ENCODE assay signal across 21 cellular contexts in genomic region chr21:42468511-42469131, GRCh38. TPM values are rescaled to one million over a fixed set of nuclear protein-coding genes. Genes with fewer than 3 reads are reported as not detected.
DNase-seq lines count a peak whose midpoint lies in the region; ATAC-seq, FAIRE-seq and TF ChIP-seq lines count a peak whose summit lies in the region.
"Had no signal": no experiment of that assay in that cellular context is flagged by ENCODE, and none has a peak within 500 bp of the region (broad histone marks: within the 10 kb centered on the region; RNA-seq: fewer than 3 reads in every experiment).

No MANE protein-coding gene starts in this region.

- H3K27ac Mint-ChIP-seq in stimulated activated memory B cell treated with anti-CD40 and anti-IgM and Interleukin-4, amounts not matched to agents 10 μg/mL and 1 μg/mL and 100 μg/mL, for 72 hours, result peak overlapping the region; percentile 66
- H3K27ac Mint-ChIP-seq: activated CD4-positive, alpha-beta T cell treated with anti-CD3 and anti-CD28 coated beads for 36 hours had no signal

- TF ChIP-seq CTCF in MM.1S (IDR thresholded peaks at IDR 0.05; ENCODE audit: low read length), result no peak
- no peak for TF ChIP-seq CTCF in colonic mucosa (IDR thresholded peaks at IDR 0.05)
- no peak for TF ChIP-seq CTCF in pancreas (IDR thresholded peaks at IDR 0.05)

- FAIRE-seq in GM12891 (lab: Jason Lieb, UNC) (peak; percentile 81), pancreas (lab: Jason Lieb, UNC) (no peak)
- FAIRE-seq: RCC 7860 had no signal

- peak overlapping the region; percentile 8 for H3K4me2 ChIP-seq in MM.1S (ENCODE audit: low read depth, low read length)

- H3K9ac ChIP-seq in MM.1S (ENCODE audit: low read length) (no peak overlapping the region), colonic mucosa (ENCODE audit: low read depth in 2 of 2, low read length in 2 of 2) (peak overlapping the region in 1 of 2 donors; percentile 73)
- H3K9ac ChIP-seq: BLaER1 treated with 17β-estradiol and CSF1 and Interleukin-3, amounts not matched to agents 10 nM and 100 nM had no signal

- H2AFZ ChIP-seq in MM.1S (ENCODE audit: low read length), result no peak overlapping the region

- no peaks in the 10 kb centered on the region for H3K36me3 ChIP-seq in MM.1S (replicated peaks; ENCODE audit: insufficient read depth, low read length)
- no peaks in the 10 kb centered on the region for H3K36me3 ChIP-seq in colonic mucosa
- no peaks in the 10 kb centered on the region for H3K36me3 ChIP-seq in pancreas
- H3K36me3 ChIP-seq: BLaER1 treated with 17β-estradiol and CSF1 and Interleukin-3, amounts not matched to agents 10 nM and 100 nM; gastrocnemius medialis; MG63; uterus had no signal

- peaks cover 23% of the 10 kb centered on the region for H3F3A ChIP-seq in MM.1S (ENCODE audit: insufficient read depth, low read length)

- no peak overlapping the region for H3K4me3 Mint-ChIP-seq in stimulated activated memory B cell treated with anti-CD40 and anti-IgM and Interleukin-4, amounts not matched to agents 10 μg/mL and 1 μg/mL and 100 μg/mL, for 72 hours
- H3K4me3 Mint-ChIP-seq: activated CD4-positive, alpha-beta T cell treated with anti-CD3 and anti-CD28 coated beads for 36 hours; central memory CD8-positive, alpha-beta T cell; immature natural killer cell had no signal

- H3K9me3 ChIP-seq in MM.1S (replicated peaks; ENCODE audit: insufficient read depth, low read length) (no peaks in the 10 kb centered on the region), colonic mucosa (no peaks in the 10 kb centered on the region), pancreas (no peaks in the 10 kb centered on the region)
- H3K9me3 ChIP-seq: BLaER1 treated with 17β-estradiol and CSF1 and Interleukin-3, amounts not matched to agents 10 nM and 100 nM; gastrocnemius medialis; MG63; uterus had no signal

- H3K4me1 Mint-ChIP-seq in stimulated activated memory B cell treated with anti-CD40 and anti-IgM and Interleukin-4, amounts not matched to agents 10 μg/mL and 1 μg/mL and 100 μg/mL, for 72 hours, result peaks cover 70% of the 10 kb centered on the region

- H3K4me3 ChIP-seq in MM.1S (ENCODE audit: low read length) (no peak overlapping the region), colonic mucosa (no peak overlapping the region), pancreas (no peak overlapping the region)
- H3K4me3 ChIP-seq: BLaER1 treated with 17β-estradiol and CSF1 and Interleukin-3, amounts not matched to agents 10 nM and 100 nM; gastrocnemius medialis; MG63; uterus had no signal

- TF ChIP-seq POLR2A in GM12891 (IDR thresholded peaks at IDR 0.05; ENCODE audit: low read depth, low read length), result no peak

- no peaks in the 10 kb centered on the region for H3K79me2 ChIP-seq in MM.1S (ENCODE audit: low read length)

- peaks cover 1% of the 10 kb centered on the region for H3K27me3 Mint-ChIP-seq in stimulated activated memory B cell treated with anti-CD40 and anti-IgM and Interleukin-4, amounts not matched to agents 10 μg/mL and 1 μg/mL and 100 μg/mL, for 72 hours
- H3K27me3 Mint-ChIP-seq: activated CD4-positive, alpha-beta T cell treated with anti-CD3 and anti-CD28 coated beads for 36 hours; central memory CD8-positive, alpha-beta T cell had no signal

- intact Hi-C loops in colonic mucosa (cut with DNase I) (loop anchor here (5.0 kb wide), 1 partner anchor 64 kb away; no protein-coding TSS in a partner anchor), pancreas (cut with DNase I) (no loop called here)

- H3K4me1 ChIP-seq in MM.1S (ENCODE audit: low read length), result peaks cover 44% of the 10 kb centered on the region
- peaks cover 31% of the 10 kb centered on the region for H3K4me1 ChIP-seq in colonic mucosa
- peaks cover 20 to 30% (median 21%) of the 10 kb centered on the region in 3 donors for H3K4me1 ChIP-seq in pancreas
- H3K4me1 ChIP-seq: uterus had no signal

- H3K27me3 ChIP-seq in MM.1S (replicated peaks; ENCODE audit: insufficient read depth, low read length) (peaks cover 34% of the 10 kb centered on the region), colonic mucosa (no peaks in the 10 kb centered on the region), pancreas (no peaks in the 10 kb centered on the region)
- H3K27me3 ChIP-seq: gastrocnemius medialis, MG63, uterus had no signal

- no peaks in the 10 kb centered on the region for H3K36me3 Mint-ChIP-seq in stimulated activated memory B cell treated with anti-CD40 and anti-IgM and Interleukin-4, amounts not matched to agents 10 μg/mL and 1 μg/mL and 100 μg/mL, for 72 hours
- H3K36me3 Mint-ChIP-seq: immature natural killer cell had no signal

- WGBS in pancreas, 2 donors, result 81 to 85% methylated on average over 6 of the region's 6 CpGs

- peak overlapping the region; percentile 14; the same call in 1 of the 2 replicates for H3K27ac ChIP-seq in MM.1S (ENCODE audit: low read length)
- peak overlapping the region; percentile 82 for H3K27ac ChIP-seq in colonic mucosa
- no peak overlapping the region for H3K27ac ChIP-seq in pancreas
- H3K27ac ChIP-seq: BLaER1 treated with 17β-estradiol and CSF1 and Interleukin-3, amounts not matched to agents 10 nM and 100 nM; gastrocnemius medialis; uterus had no signal

- no peak for DNase-seq in GM12891 (ENCODE audit: insufficient read length, low spot score)
- no peak for DNase-seq in MM.1S
- DNase-seq in colonic mucosa, result no peak
- DNase-seq in pancreas, result no peak
- DNase-seq in T-helper 9 cell, result no peak
- DNase-seq: activated T-cell treated with anti-CD3 and anti-CD28 coated beads for 4 hours; gastrocnemius medialis; immature natural killer cell; MG63; midbrain; NCI-H2029; NCI-H524 treated with DMSO at 0.1 percent for 48 hours; stimulated activated naive CD4-positive, alpha-beta T cell treated with Interleukin-2 at 50 U/mL for 16 hours; T-helper 1 cell; uterus had no signal

- H3K9me2 ChIP-seq in MM.1S (replicated peaks; ENCODE audit: insufficient read depth, low read length), result no peaks in the 10 kb centered on the region

- ATAC-seq in stimulated activated memory B cell treated with anti-CD40 and anti-IgM and Interleukin-4, amounts not matched to agents 10 μg/mL and 1 μg/mL and 100 μg/mL, for 72 hours, result no peak
- ATAC-seq in pancreas (no peak), GM18502 (IDR thresholded peaks at IDR 0.05; ENCODE audit: poor library complexity, unreplicated experiment) (no peak)
- ATAC-seq: gastrocnemius medialis had no signal

- no peaks in the 10 kb centered on the region for H4K20me1 ChIP-seq in MM.1S (ENCODE audit: insufficient read depth, low read length)

- H3K9me3 Mint-ChIP-seq in stimulated activated memory B cell treated with anti-CD40 and anti-IgM and Interleukin-4, amounts not matched to agents 10 μg/mL and 1 μg/mL and 100 μg/mL, for 72 hours, result peaks cover 6% of the 10 kb centered on the region
- H3K9me3 Mint-ChIP-seq: central memory CD8-positive, alpha-beta T cell; immature natural killer cell had no signal

TF ChIP-seq in GM12891, 5 proteins besides CTCF, POLR2A, EP300 and RAD21:
- TF ChIP-seq PAX5 (IDR thresholded peaks at IDR 0.05; ENCODE audit: insufficient read depth, low read length, severe bottlenecking) (no peak), POLR2AphosphoS5 (IDR thresholded peaks at IDR 0.05; ENCODE audit: low read depth, low read length) (no peak), POU2F2 (IDR thresholded peaks at IDR 0.05; ENCODE audit: low read depth, low read length) (no peak), SPI1 (IDR thresholded peaks at IDR 0.05; ENCODE audit: low read depth, low read length) (no peak), TAF1 (IDR thresholded peaks at IDR 0.05; ENCODE audit: low read depth, low read length) (no peak)

RNA-seq across cellular contexts. Expression of gene RSPH1, which starts 27.4 kb away (rescaled TPM):
- polyA plus RNA-seq in GM12891 (2012; ENCODE audit: low read depth, missing spikeins), result 2.6 TPM
- total RNA-seq in colonic mucosa, result 1 to 10 TPM; 6.9 to 7.5 TPM
- total RNA-seq in pancreas, result 1 to 10 TPM in 5 of 6 donors, under 1 TPM in 1; 0.94 to 2.4 (median 1.8) TPM
- 1 to 10 TPM; 2.3 to 5.0 TPM for polyA plus RNA-seq in pancreas

RNA-seq across cellular contexts. Expression of gene SLC37A1, which starts 45.0 kb away (rescaled TPM):
- polyA plus RNA-seq in GM12891 (2012; ENCODE audit: low read depth, missing spikeins), result 14.0 TPM
- total RNA-seq in colonic mucosa (100 to 1,000 TPM in 1 of 2 donors, 10 to 100 TPM in 1; 98.5 to 118 TPM), pancreas (10 to 100 TPM in 2 of 6 donors, 1 to 10 TPM in 4; 4.7 to 14.3 (median 6.9) TPM)
- polyA plus RNA-seq in pancreas, result 10 to 100 TPM in 1 of 2 donors, 1 to 10 TPM in 1; 8.4 to 14.1 TPM

Comparison
In these comparisons a context has a peak if more than half of its experiments do, and no peak if none do; other contexts are left out.
1. H3K27ac ChIP-seq: peak in MM.1S (single experiment) and colonic mucosa (single experiment); none in pancreas (0 of 4).
2. RNA of gene SLC37A1, which starts 45.0 kb away (total RNA-seq): 98.5 to 118 TPM in colonic mucosa; 4.7 to 14.3 TPM in pancreas; every median in the first group is over 4 times any median in the second.